12 cellular contexts compared by ENCODE assay signal in genomic region chr11:69442012-69442806, GRCh38. TPM values are rescaled to one million over a fixed set of nuclear protein-coding genes. Genes with fewer than 3 reads are reported as not detected.
DNase-seq lines count a peak whose midpoint lies in the region; ATAC-seq, FAIRE-seq and TF ChIP-seq lines count a peak whose summit lies in the region.
"Had no signal": no experiment of that assay in that cellular context is flagged by ENCODE, and none has a peak within 500 bp of the region (broad histone marks: within the 10 kb centered on the region; RNA-seq: fewer than 3 reads in every experiment).

No MANE protein-coding gene starts in this region.

- no peak for TF ChIP-seq POLR2A in HepG2 (IDR thresholded peaks at IDR 0.05; ENCODE audit: insufficient read depth in 1 of 2, low read depth in 2 of 2, low read length in 2 of 2)

- peak overlapping the region; percentile 37; the same call in 1 of the 2 replicates for H3K4me2 ChIP-seq in HepG2 (ENCODE audit: low read depth, low read length)

- no peak for FAIRE-seq in HepG2 (lab: Jason Lieb, UNC)

- no peak for TF ChIP-seq CTCF in activated CD8-positive, alpha-beta T cell treated with anti-CD3 and anti-CD28 coated beads for 36 hours (IDR thresholded peaks at IDR 0.05)
- TF ChIP-seq CTCF in astrocyte of the spinal cord (IDR thresholded peaks at IDR 0.05; ENCODE audit: low read depth, low read length) (no peak), HepG2 (CRISPR knock-in tag; IDR thresholded peaks at IDR 0.05) (no peak), type B pancreatic cell (conservative IDR thresholded peaks at IDR 0.05) (no peak)

- no peak overlapping the region for H3K9ac ChIP-seq in HepG2 (ENCODE audit: insufficient read depth, low read depth, low read length)

- no peaks in the 10 kb centered on the region for H3K27me3 ChIP-seq in HepG2 (ENCODE audit: control insufficient read depth in 1 of 2, insufficient read depth in 2 of 2, low read length in 2 of 2)

- WGBS in HepG2 (ENCODE audit: low lambda C conversion rate), result 74% methylated on average over 9 of the region's 10 CpGs

- TF ChIP-seq RAD21 in HepG2 (CRISPR knock-in tag; IDR thresholded peaks at IDR 0.05), result no peak

- H2AFZ ChIP-seq in HepG2 (ENCODE audit: low read length), result no peak overlapping the region

- H3K4me3 ChIP-seq in astrocyte of the spinal cord (ENCODE audit: low read depth, low read length) (no peak overlapping the region), HepG2 (replicated peaks in 1 of 3; ENCODE audit: insufficient read depth in 1 of 3, low read depth in 2 of 3, low read length in 3 of 3) (no peak overlapping the region)

- H3K36me3 ChIP-seq in HepG2 (replicated peaks in 1 of 2; ENCODE audit: control insufficient read depth in 1 of 2, insufficient read depth in 2 of 2, low read length in 2 of 2), result no peaks in the 10 kb centered on the region

- TF ChIP-seq EP300 in HepG2 (IDR thresholded peaks at IDR 0.05; ENCODE audit: low read depth in 2 of 2, low read length in 2 of 2), result no peak
- no peak for TF ChIP-seq EP300 in HepG2 (CRISPR knock-in tag; IDR thresholded peaks at IDR 0.05; ENCODE audit: borderline replicate concordance)

- CTCF ChIA-PET in activated CD8-positive, alpha-beta T cell treated with anti-CD3 and anti-CD28 coated beads for 36 hours (lab: Charles Lee), result interaction anchor here (1.6 kb wide), 1 partner anchor 105 kb away, joined by 4 read pairs; no protein-coding TSS in a partner anchor
- CTCF ChIA-PET in activated CD8-positive, alpha-beta T cell treated with anti-CD3 and anti-CD28 coated beads, Interleukin-2, amount 10 ng/mL, durations not matched to agents 7 days and 5 days (lab: Charles Lee), result no interaction called here
- CTCF ChIA-PET in HepG2 (lab: Yijun Ruan, JAX; ENCODE audit: low intra/inter-chr PET ratio, low total read pairs), result no interaction called here

- POLR2A ChIA-PET in activated CD8-positive, alpha-beta T cell treated with anti-CD3 and anti-CD28 coated beads for 36 hours (lab: Charles Lee), result interaction anchor here (1.0 kb wide), 1 partner anchor 144 kb away, joined by 3 read pairs; no protein-coding TSS in a partner anchor
- POLR2A ChIA-PET in activated CD8-positive, alpha-beta T cell treated with anti-CD3 and anti-CD28 coated beads, Interleukin-2, amount 10 ng/mL, durations not matched to agents 7 days and 5 days (lab: Charles Lee), result no interaction called here
- POLR2A ChIA-PET in HepG2 (lab: Yijun Ruan, JAX), result interaction anchor here (1.2 kb wide), 1 partner anchor 55 kb away, joined by 3 read pairs; no protein-coding TSS in a partner anchor

- no peaks in the 10 kb centered on the region for H3K79me2 ChIP-seq in HepG2 (ENCODE audit: insufficient read depth, low read length)

- no peaks in the 10 kb centered on the region for H3K36me3 Mint-ChIP-seq in activated CD8-positive, alpha-beta T cell treated with anti-CD3 and anti-CD28 coated beads for 36 hours (ENCODE audit: low read depth)
- H3K36me3 Mint-ChIP-seq in activated CD8-positive, alpha-beta T cell treated with anti-CD3 and anti-CD28 coated beads, Interleukin-2, amount 10 ng/mL, durations not matched to agents 7 days and 5 days (ENCODE audit: low read depth), result no peaks in the 10 kb centered on the region
- no peaks in the 10 kb centered on the region for H3K36me3 Mint-ChIP-seq in type B pancreatic cell
- H3K36me3 Mint-ChIP-seq in activated naive CD8-positive, alpha-beta T cell treated with anti-CD3 and anti-CD28 coated beads for 36 hours, result no peaks in the 10 kb centered on the region

- H3K4me1 ChIP-seq in HepG2 (ENCODE audit: insufficient read depth, low read length), result peaks cover 64% of the 10 kb centered on the region

- H3K4me3 Mint-ChIP-seq in activated CD8-positive, alpha-beta T cell treated with anti-CD3 and anti-CD28 coated beads for 36 hours, result no peak overlapping the region
- no peak overlapping the region for H3K4me3 Mint-ChIP-seq in activated CD8-positive, alpha-beta T cell treated with anti-CD3 and anti-CD28 coated beads, Interleukin-2, amount 10 ng/mL, durations not matched to agents 7 days and 5 days
- H3K4me3 Mint-ChIP-seq in type B pancreatic cell, result peak overlapping the region; percentile 75
- H3K4me3 Mint-ChIP-seq in activated naive CD8-positive, alpha-beta T cell treated with anti-CD3 and anti-CD28 coated beads for 36 hours, result no peak overlapping the region

- no peak overlapping the region for H3K27ac Mint-ChIP-seq in activated CD8-positive, alpha-beta T cell treated with anti-CD3 and anti-CD28 coated beads for 36 hours
- no peak overlapping the region for H3K27ac Mint-ChIP-seq in activated CD8-positive, alpha-beta T cell treated with anti-CD3 and anti-CD28 coated beads, Interleukin-2, amount 10 ng/mL, durations not matched to agents 7 days and 5 days
- H3K27ac Mint-ChIP-seq in type B pancreatic cell, result peak overlapping the region; percentile 93
- no peak overlapping the region for H3K27ac Mint-ChIP-seq in activated naive CD8-positive, alpha-beta T cell treated with anti-CD3 and anti-CD28 coated beads for 36 hours

- peaks cover 16% of the 10 kb centered on the region for H3K4me1 Mint-ChIP-seq in activated CD8-positive, alpha-beta T cell treated with anti-CD3 and anti-CD28 coated beads for 36 hours (ENCODE audit: low read depth)
- peaks cover 16% of the 10 kb centered on the region for H3K4me1 Mint-ChIP-seq in activated CD8-positive, alpha-beta T cell treated with anti-CD3 and anti-CD28 coated beads, Interleukin-2, amount 10 ng/mL, durations not matched to agents 7 days and 5 days (ENCODE audit: low read depth)
- peaks cover 38% of the 10 kb centered on the region for H3K4me1 Mint-ChIP-seq in type B pancreatic cell (ENCODE audit: unreplicated experiment)
- peaks cover 14% of the 10 kb centered on the region for H3K4me1 Mint-ChIP-seq in activated naive CD8-positive, alpha-beta T cell treated with anti-CD3 and anti-CD28 coated beads for 36 hours

- peaks cover 6% of the 10 kb centered on the region for H3K27me3 Mint-ChIP-seq in activated CD8-positive, alpha-beta T cell treated with anti-CD3 and anti-CD28 coated beads for 36 hours
- peaks cover 4% of the 10 kb centered on the region for H3K27me3 Mint-ChIP-seq in activated CD8-positive, alpha-beta T cell treated with anti-CD3 and anti-CD28 coated beads, Interleukin-2, amount 10 ng/mL, durations not matched to agents 7 days and 5 days (ENCODE audit: low read depth)
- no peaks in the 10 kb centered on the region for H3K27me3 Mint-ChIP-seq in type B pancreatic cell
- peaks cover 21% of the 10 kb centered on the region for H3K27me3 Mint-ChIP-seq in activated naive CD8-positive, alpha-beta T cell treated with anti-CD3 and anti-CD28 coated beads for 36 hours

- intact Hi-C loops in activated CD8-positive, alpha-beta T cell treated with anti-CD3 and anti-CD28 coated beads for 36 hours (cut with micrococcal nuclease), result loop anchor here (10.0 kb wide), 1 partner anchor 147 kb away; the partner anchor contains the start of gene MYEOV
- intact Hi-C loops in HepG2 (cut with micrococcal nuclease; ENCODE audit: unreplicated experiment) (loop anchor here (5.0 kb wide), 1 partner anchor 200 kb away; the partner anchor contains the start of gene CCND1), left colon (cut with DNase I, micrococcal nuclease) (no loop called here)

- H3K9me3 Mint-ChIP-seq in activated CD8-positive, alpha-beta T cell treated with anti-CD3 and anti-CD28 coated beads for 36 hours, result no peaks in the 10 kb centered on the region
- no peaks in the 10 kb centered on the region for H3K9me3 Mint-ChIP-seq in activated CD8-positive, alpha-beta T cell treated with anti-CD3 and anti-CD28 coated beads, Interleukin-2, amount 10 ng/mL, durations not matched to agents 7 days and 5 days (ENCODE audit: insufficient read depth)
- H3K9me3 Mint-ChIP-seq in type B pancreatic cell, result no peaks in the 10 kb centered on the region
- no peaks in the 10 kb centered on the region for H3K9me3 Mint-ChIP-seq in activated naive CD8-positive, alpha-beta T cell treated with anti-CD3 and anti-CD28 coated beads for 36 hours

- ATAC-seq in activated CD8-positive, alpha-beta T cell treated with anti-CD3 and anti-CD28 coated beads for 36 hours, result no peak
- no peak for ATAC-seq in activated CD8-positive, alpha-beta T cell treated with anti-CD3 and anti-CD28 coated beads, Interleukin-2, amount 10 ng/mL, durations not matched to agents 7 days and 5 days
- ATAC-seq in HepG2 (peak; percentile 11; the same call in 2 of the 3 replicates), left colon (no peak)

- in situ Hi-C loops in astrocyte of the spinal cord (cut with HindIII; ENCODE audit: low sequenced_read_pairs), result loop anchor here (10.0 kb wide), 1 partner anchor 77 kb away; no protein-coding TSS in a partner anchor
- in situ Hi-C loops in HepG2 (cut with HindIII; ENCODE audit: extremely low pct_ligation_motif_present, low pct_unique_long_range_greater_than_20kb), result loop anchor here (25.0 kb wide), 1 partner anchor 195 kb away; the partner anchor contains the start of gene CCND1

- H3K27ac ChIP-seq in HepG2 (ENCODE audit: extremely low read length, insufficient read depth, low read length), result peak overlapping the region; percentile 57

- no peaks in the 10 kb centered on the region for H4K20me1 ChIP-seq in HepG2 (ENCODE audit: insufficient read depth, low read length)

- no peaks in the 10 kb centered on the region for H3K9me3 ChIP-seq in HepG2 (ENCODE audit: low read length)

- BruUV-seq in HepG2 (replicated peaks; lab: Mats Ljungman, UMichigan), result no TSS peak

- peak; percentile 16 for DNase-seq in activated CD8-positive, alpha-beta T cell treated with anti-CD3 and anti-CD28 coated beads for 36 hours
- no peak for DNase-seq in activated CD8-positive, alpha-beta T cell treated with anti-CD3 and anti-CD28 coated beads, Interleukin-2, amount 10 ng/mL, durations not matched to agents 7 days and 5 days
- DNase-seq in astrocyte of the spinal cord (ENCODE audit: low read depth, low spot score) (peak; percentile 17), HepG2 (ENCODE audit: low spot score) (no peak), type B pancreatic cell (ENCODE audit: extremely low spot score, unreplicated experiment) (no peak), left colon (no peak), COLO668 (lab: John Stamatoyannopoulos, UW; ENCODE audit: unreplicated experiment) (no peak)
- DNase-seq in activated naive CD8-positive, alpha-beta T cell treated with anti-CD3 and anti-CD28 coated beads for 36 hours, result no peak
- DNase-seq: activated CD4-positive, alpha-beta T cell treated with anti-CD3 and anti-CD28 coated beads, Interleukin-2, amount 50 U/mL, for 1 hour; NK-92 treated with Interleukin-12 subunit alpha and Interleukin-12 subunit beta, amount 100 ng/mL, for 24 hours had no signal

RNA-seq across cellular contexts. Expression of gene LINC01488, which starts 39.3 kb away (rescaled TPM):
- total RNA-seq in activated CD8-positive, alpha-beta T cell treated with anti-CD3 and anti-CD28 coated beads for 36 hours, result not detected
- total RNA-seq in activated CD8-positive, alpha-beta T cell treated with anti-CD3 and anti-CD28 coated beads, Interleukin-2, amount 10 ng/mL, durations not matched to agents 7 days and 5 days, result not detected
- 0.14 and 0.58 TPM in 2 replicates for total RNA-seq in HepG2 (2016; rRNA removed; fragmentation: Illumina TruSeq; extraction: Trizol)
- 0.10 and 0.18 TPM in 2 replicates for total RNA-seq in HepG2 (2016; cell fraction: cytosol; rRNA removed; fragmentation: Illumina TruSeq; extraction: Trizol; ENCODE audit: low read depth)
- 0.09 and 0.74 TPM in 2 replicates for total RNA-seq in HepG2 (2016; cell fraction: insoluble cytoplasmic fraction; rRNA removed; fragmentation: Illumina TruSeq; extraction: Trizol)
- 0.17 and 0.31 TPM in 2 replicates for total RNA-seq in HepG2 (2016; cell fraction: membrane; rRNA removed; fragmentation: Illumina TruSeq; extraction: Trizol)
- total RNA-seq in HepG2 (2016; cell fraction: nucleus; rRNA removed; fragmentation: Illumina TruSeq; extraction: Trizol), result 0.47 and 1.4 TPM in 2 replicates
- polyA plus RNA-seq in HepG2 (2011; rRNA removed), result 0.13 and 0.26 TPM in 2 replicates
- polyA plus RNA-seq in HepG2 (2011; cell fraction: cytosol; rRNA removed), result 0.11 TPM in 1 of 2 replicates, not detected in the other
- polyA plus RNA-seq in HepG2 (2011; cell fraction: nucleus; rRNA removed), result 0.31 and 1.3 TPM in 2 replicates
- polyA plus RNA-seq in HepG2 (2012), result 0.04 TPM in 1 of 2 replicates, not detected in the other
- 0.09 and 0.12 TPM in 2 replicates for polyA plus RNA-seq in HepG2 (2016; cell fraction: cytosol; fragmentation: Illumina TruSeq; extraction: Trizol; ENCODE audit: low read depth)
- 0.21 and 0.39 TPM in 2 replicates for polyA plus RNA-seq in HepG2 (2016; cell fraction: insoluble cytoplasmic fraction; fragmentation: Illumina TruSeq; extraction: Trizol; ENCODE audit: low read depth)
- polyA plus RNA-seq in HepG2 (2016; cell fraction: membrane; fragmentation: Illumina TruSeq; extraction: Trizol; ENCODE audit: low read depth), result 0.22 TPM in 2 replicates
- polyA plus RNA-seq in HepG2 (2016; cell fraction: nucleus; fragmentation: Illumina TruSeq; extraction: Trizol; ENCODE audit: insufficient read depth, low read depth), result 1.7 and 3.1 TPM in 2 replicates
- 0.16 TPM in 1 of 2 replicates, not detected in the other for polyA minus RNA-seq in HepG2 (2011; rRNA and poly(A)+ RNA removed; ENCODE audit: low replicate concordance)
- not detected in 2 replicates for polyA minus RNA-seq in HepG2 (2011; cell fraction: cytosol; rRNA and poly(A)+ RNA removed)
- polyA minus RNA-seq in HepG2 (2011; cell fraction: nucleus; rRNA and poly(A)+ RNA removed), result 0.12 and 0.39 TPM in 2 replicates
- not detected in 2 replicates for total RNA-seq in type B pancreatic cell (ENCODE audit: low replicate concordance)
- not detected for total RNA-seq in left colon
- total RNA-seq in activated naive CD8-positive, alpha-beta T cell treated with anti-CD3 and anti-CD28 coated beads for 36 hours, result not detected
- total RNA-seq: aorta, osteocyte had no signal
- polyA plus RNA-seq: aorta had no signal

Comparison
In these comparisons a context has a peak if more than half of its experiments do, and no peak if none do; other contexts are left out.
1. DNase-seq: peak in activated CD8-positive, alpha-beta T cell treated with anti-CD3 and anti-CD28 coated beads for 36 hours (single experiment) and astrocyte of the spinal cord (single experiment); none in activated CD8-positive, alpha-beta T cell treated with anti-CD3 and anti-CD28 coated beads, Interleukin-2, amount 10 ng/mL, durations not matched to agents 7 days and 5 days (single experiment), HepG2 (single experiment), type B pancreatic cell (single experiment), left colon (0 of 2), COLO668 (single experiment) and activated naive CD8-positive, alpha-beta T cell treated with anti-CD3 and anti-CD28 coated beads for 36 hours (single experiment).
2. intact Hi-C loops: an anchor here in activated CD8-positive, alpha-beta T cell treated with anti-CD3 and anti-CD28 coated beads for 36 hours (10.0 kb wide) and HepG2 (5.0 kb wide); none called in left colon.